In genomic region chr10:72297281-72297967, GRCh38 we compare ENCODE assay signal across 8 cellular contexts.
DNase-seq lines count a peak whose midpoint lies in the region; ATAC-seq lines count a peak whose summit lies in the region.

No MANE protein-coding gene starts in this region.

- H3K4me1 ChIP-seq in neuron (ENCODE audit: insufficient read depth, low read length) = peaks cover 15% of the 10 kb centered on the region

- H2AFZ ChIP-seq in neuron (ENCODE audit: low read depth, low read length) = no peak overlapping the region

- H3K27ac ChIP-seq in substantia nigra (ENCODE audit: low read depth, low read length, poor library complexity, severe bottlenecking) = peak overlapping the region; percentile 92

- H3K4me3 ChIP-seq in neuron (ENCODE audit: low read length) = peak overlapping the region; percentile 36

- DNase-seq in OCI-M1 (lab: John Stamatoyannopoulos, UW) = peak; percentile 98
- peak; percentile 95 to 96 for DNase-seq in activated T-cell treated with anti-CD3 and anti-CD28 coated beads, Interleukin-2, amount 50 U/mL, for 48 hours
- DNase-seq in fibroblast of peridontal ligament (ENCODE audit: extremely low read depth) = peak; percentile 96
- DNase-seq in substantia nigra (lab: John Stamatoyannopoulos, UW) = peak in 28 of 49 donors; percentile 11 to 78 (median 50)
- DNase-seq in putamen (ENCODE audit: low spot score) = no peak

- ATAC-seq in GM18499 (IDR thresholded peaks at IDR 0.05; ENCODE audit: insufficient read depth, unreplicated experiment) (peak; percentile 32), HG02884 (IDR thresholded peaks at IDR 0.05; ENCODE audit: unreplicated experiment) (peak; percentile 52)

- no peaks in the 10 kb centered on the region for H3K27me3 ChIP-seq in neuron (ENCODE audit: insufficient read depth, low read length)

- H3K9me3 ChIP-seq in neuron (ENCODE audit: low read length) = no peaks in the 10 kb centered on the region

- no peaks in the 10 kb centered on the region for H3K36me3 ChIP-seq in neuron (ENCODE audit: insufficient read depth, low read length)
